In the genomic region with DNA sequence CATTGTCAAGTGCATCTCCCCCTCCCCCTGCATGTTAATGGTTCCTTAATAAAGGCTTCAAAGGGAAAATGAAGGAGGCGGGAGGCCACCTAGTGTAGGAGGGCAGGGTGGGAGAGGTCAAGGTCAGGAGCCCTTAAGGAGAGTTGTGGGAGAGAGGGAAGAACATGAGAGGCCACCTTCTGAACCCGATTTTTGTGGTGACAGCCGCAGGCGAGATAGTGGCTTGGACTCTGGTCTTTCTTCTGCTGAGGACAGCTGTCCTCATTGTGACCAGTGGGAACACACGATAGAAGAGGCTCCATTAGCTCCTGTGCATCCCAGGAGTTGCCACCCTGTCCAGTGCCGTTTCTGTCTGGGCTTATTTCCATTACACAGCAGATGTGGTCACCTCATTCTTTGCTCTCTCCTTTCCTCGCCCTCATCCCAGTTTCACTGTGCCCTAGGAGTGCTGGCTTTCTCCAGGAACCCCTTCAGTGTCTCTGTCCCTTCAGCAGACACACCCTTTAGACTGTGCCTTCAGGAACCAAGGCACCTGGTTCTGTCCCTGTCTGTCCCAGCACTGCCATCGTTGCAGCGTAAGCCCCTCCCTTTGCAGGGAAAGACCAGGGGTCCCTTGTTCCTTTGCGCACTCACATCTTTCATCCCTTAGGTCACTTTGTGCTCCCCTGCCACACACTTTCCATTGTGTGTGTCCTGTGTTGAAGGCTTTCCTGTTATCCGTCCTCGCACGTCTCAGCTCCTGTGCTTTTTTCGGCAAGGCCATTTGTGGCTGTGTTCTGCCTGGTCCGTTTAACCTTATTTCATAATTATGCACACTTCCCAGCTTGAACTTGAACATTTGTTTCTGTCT, we compare ENCODE assay signal across 12 cellular contexts. TPM values are rescaled to one million over a fixed set of nuclear protein-coding genes. Genes with fewer than 3 reads are reported as not detected.
DNase-seq lines count a peak whose midpoint lies in the region; TF ChIP-seq lines count a peak whose summit lies in the region.
"Had no signal": no experiment of that assay in that cellular context is flagged by ENCODE, and none has a peak within 500 bp of the region (broad histone marks: within the 10 kb centered on the region; RNA-seq: fewer than 3 reads in every experiment).

No MANE protein-coding gene starts in this region.

- TF ChIP-seq EP300 in esophagus muscularis mucosa (IDR thresholded peaks at IDR 0.05): no peak

- POLR2A ChIA-PET in MCF 10A (lab: Yijun Ruan, JAX): no interaction called here

- WGBS in esophagus muscularis mucosa: 65% methylated on average over 15 of the region's 15 CpGs

- CTCF ChIA-PET in MCF 10A (lab: Yijun Ruan, JAX): no interaction called here

- peak overlapping the region; percentile 6 to 40 for H3K27ac ChIP-seq in breast epithelium
- H3K27ac ChIP-seq in esophagus muscularis mucosa (replicated peaks in 1 of 4): peak overlapping the region; percentile 79 to 96 (median 86)
- H3K27ac ChIP-seq: 22Rv1 had no signal

- H3K4me1 Mint-ChIP-seq in MCF 10A (ENCODE audit: insufficient read depth, unreplicated experiment) (peaks cover 7% of the 10 kb centered on the region), nephron progenitor cell (peaks cover 85% of the 10 kb centered on the region), type B pancreatic cell (ENCODE audit: unreplicated experiment) (peaks cover 57% of the 10 kb centered on the region)

- intact Hi-C loops in breast epithelium (cut with DNase I; ENCODE audit: low total_unique reads): no loop called here
- intact Hi-C loops in MCF 10A (cut with micrococcal nuclease): no loop called here
- intact Hi-C loops in esophagus muscularis mucosa (cut with DNase I): no loop called here

- H3K4me1 ChIP-seq in breast epithelium (peaks cover 0 to 4% of the 10 kb centered on the region in 2 donors), esophagus muscularis mucosa (peaks cover 40 to 87% (median 76%) of the 10 kb centered on the region in 4 donors)

- TF ChIP-seq POLR2A in breast epithelium (IDR thresholded peaks at IDR 0.05): no peak
- no peak for TF ChIP-seq POLR2A in esophagus muscularis mucosa (IDR thresholded peaks at IDR 0.05; ENCODE audit: low read depth)

- H3K4me3 Mint-ChIP-seq in MCF 10A (ENCODE audit: unreplicated experiment) (no peak overlapping the region), nephron progenitor cell (peak overlapping the region; percentile 61), type B pancreatic cell (peak overlapping the region; percentile 75)

- H3K27me3 ChIP-seq in breast epithelium: no peaks in the 10 kb centered on the region
- no peaks in the 10 kb centered on the region for H3K27me3 ChIP-seq in esophagus muscularis mucosa

- H3K27ac Mint-ChIP-seq in MCF 10A (ENCODE audit: low read depth, unreplicated experiment) (no peak overlapping the region), nephron progenitor cell (peak overlapping the region; percentile 66), type B pancreatic cell (peak overlapping the region; percentile 73)
- H3K27ac Mint-ChIP-seq: activated naive CD8-positive, alpha-beta T cell treated with anti-CD3 and anti-CD28 coated beads, Interleukin-2, amount 50 U/mL, for 24 hours had no signal

- BruUV-seq in MCF 10A (replicated peaks; lab: Mats Ljungman, UMichigan): no TSS peak

- H3K9me3 Mint-ChIP-seq in MCF 10A (ENCODE audit: unreplicated experiment) (no peaks in the 10 kb centered on the region), nephron progenitor cell (no peaks in the 10 kb centered on the region), type B pancreatic cell (no peaks in the 10 kb centered on the region)
- H3K9me3 Mint-ChIP-seq: activated naive CD8-positive, alpha-beta T cell treated with anti-CD3 and anti-CD28 coated beads, Interleukin-2, amount 50 U/mL, for 24 hours had no signal

- no peak for DNase-seq in breast epithelium (ENCODE audit: low spot score in 2 of 2)
- no peak for DNase-seq in MCF 10A (ENCODE audit: unreplicated experiment)
- no peak for DNase-seq in esophagus muscularis mucosa (ENCODE audit: extremely low spot score)
- DNase-seq in nephron progenitor cell: no peak
- no peak for DNase-seq in type B pancreatic cell (ENCODE audit: extremely low spot score, unreplicated experiment)
- DNase-seq in activated CD4-positive, CD25-positive, alpha-beta regulatory T cell (lab: John Stamatoyannopoulos, UW): no peak
- DNase-seq in activated naive CD4-positive, alpha-beta T cell (lab: John Stamatoyannopoulos, UW): no peak
- no peak for DNase-seq in AG20443 (ENCODE audit: low spot score)
- DNase-seq: activated naive CD8-positive, alpha-beta T cell treated with anti-CD3 and anti-CD28 coated beads, Interleukin-2, amount 50 U/mL, for 24 hours; mammary epithelial cell; NCI-H446 treated with DMSO at 0.1 percent for 48 hours had no signal

- H3K4me3 ChIP-seq in breast epithelium (peak overlapping the region in 1 of 3 donors; percentile 19), esophagus muscularis mucosa (peak overlapping the region in 2 of 4 donors; percentile 1 to 2)

- TF ChIP-seq CTCF in breast epithelium (IDR thresholded peaks at IDR 0.05) (no peak), MCF 10A (IDR thresholded peaks at IDR 0.05; ENCODE audit: unreplicated experiment) (no peak), esophagus muscularis mucosa (IDR thresholded peaks at IDR 0.05) (no peak), nephron progenitor cell (IDR thresholded peaks at IDR 0.05) (no peak), type B pancreatic cell (conservative IDR thresholded peaks at IDR 0.05) (no peak)

- H3K36me3 Mint-ChIP-seq in MCF 10A (ENCODE audit: insufficient read depth, unreplicated experiment): peaks cover 20% of the 10 kb centered on the region
- peaks cover 65% of the 10 kb centered on the region for H3K36me3 Mint-ChIP-seq in nephron progenitor cell (ENCODE audit: low read depth)
- H3K36me3 Mint-ChIP-seq in type B pancreatic cell: peaks cover 27% of the 10 kb centered on the region

- no peaks in the 10 kb centered on the region for H3K27me3 Mint-ChIP-seq in MCF 10A (ENCODE audit: insufficient read depth, unreplicated experiment)
- peaks cover 16% of the 10 kb centered on the region for H3K27me3 Mint-ChIP-seq in nephron progenitor cell (ENCODE audit: low read depth, poor library complexity)
- H3K27me3 Mint-ChIP-seq in type B pancreatic cell: no peaks in the 10 kb centered on the region
- H3K27me3 Mint-ChIP-seq: activated naive CD8-positive, alpha-beta T cell treated with anti-CD3 and anti-CD28 coated beads, Interleukin-2, amount 50 U/mL, for 24 hours had no signal

- H3K36me3 ChIP-seq in breast epithelium: no peaks in the 10 kb centered on the region
- H3K36me3 ChIP-seq in esophagus muscularis mucosa: peaks cover 13 to 70% (median 44%) of the 10 kb centered on the region in 4 donors

- no peaks in the 10 kb centered on the region for H3K9me3 ChIP-seq in breast epithelium
- H3K9me3 ChIP-seq in esophagus muscularis mucosa: no peaks in the 10 kb centered on the region

RNA-seq across cellular contexts. Expression of gene SEC14L1, which starts 7.6 kb away (rescaled TPM):
- 100 to 1,000 TPM in 1 of 3 donors, 10 to 100 TPM in 2; 52.2 to 106 (median 59.6) TPM for total RNA-seq in breast epithelium
- total RNA-seq in MCF 10A (2022): 25.8 and 31.4 TPM in 2 replicates
- total RNA-seq in esophagus muscularis mucosa: 10 to 100 TPM; 40.7 to 96.4 (median 64.4) TPM
- 42.3 and 74.9 TPM in 2 replicates for total RNA-seq in type B pancreatic cell (ENCODE audit: low replicate concordance)
